ENCODE assay signal across 8 cellular contexts in the genomic region with DNA sequence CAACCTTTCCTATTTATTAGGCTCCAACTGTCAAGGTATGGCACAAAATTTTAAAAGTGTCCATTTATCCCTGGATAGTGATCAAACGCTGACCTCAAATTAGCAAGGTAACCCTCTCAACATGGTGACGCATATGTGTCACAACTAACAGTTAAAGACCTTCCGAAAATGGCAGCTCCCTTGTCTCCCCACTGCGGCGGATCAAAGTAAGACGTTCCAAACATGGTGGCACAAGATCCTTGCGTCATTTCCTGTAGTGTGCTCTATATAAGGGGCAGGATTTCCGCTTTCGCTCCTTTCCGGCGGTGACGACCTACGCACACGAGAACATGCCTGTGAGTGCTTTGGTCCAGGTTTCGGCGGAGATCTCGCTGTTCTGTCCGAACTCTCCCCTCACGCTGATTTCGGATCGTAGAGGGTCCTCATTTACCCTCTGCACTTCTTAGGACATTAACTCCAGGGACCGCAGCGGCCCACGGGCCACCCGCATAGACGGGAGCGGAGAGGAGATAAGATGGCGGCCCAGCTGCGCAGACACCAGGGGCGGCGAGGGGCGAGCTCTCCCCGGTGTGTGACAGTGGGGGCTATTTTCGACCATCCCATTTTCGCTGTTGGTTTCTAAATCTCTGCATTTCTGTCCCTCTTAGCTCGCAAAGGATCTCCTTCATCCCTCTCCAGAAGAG. TPM values are rescaled to one million over a fixed set of nuclear protein-coding genes. Genes with fewer than 3 reads are reported as not detected.
A peak's percentile ranks its signal among the peaks of the same experiment; 100 is the strongest.
DNase-seq lines count a peak whose midpoint lies in the region; ATAC-seq and TF ChIP-seq lines count a peak whose summit lies in the region.

A gene (plus strand): TSS at position 295 of the 683 bp plus-strand sequence. CDS start 35 bp downstream, at position 330.

- no peaks in the 10 kb centered on the region for H3K9me3 Mint-ChIP-seq in dendritic cell treated with granulocyte-macrophage colony-stimulating factor and Interleukin-4, amounts not matched to agents 40 ng/mL and 50 ng/mL, for 4 days

- no peaks in the 10 kb centered on the region for H3K36me3 ChIP-seq in BJ (ENCODE audit: control insufficient read depth, insufficient read depth, low read length)

- H3K27me3 ChIP-seq in BJ (ENCODE audit: control insufficient read depth, insufficient read depth, low read length): no peaks in the 10 kb centered on the region

- POLR2A ChIA-PET in BJ (lab: Charles Lee): interaction anchor here (0.6 to 1.4 kb wide), 10 partner anchors 9 to 542 kb away, joined by 3 to 11 read pairs (median 5); a partner anchor contains a TSS

- peaks cover 52% of the 10 kb centered on the region for H3K4me1 Mint-ChIP-seq in dendritic cell treated with granulocyte-macrophage colony-stimulating factor and Interleukin-4, amounts not matched to agents 40 ng/mL and 50 ng/mL, for 4 days (ENCODE audit: low read depth)

- H3K4me3 Mint-ChIP-seq in dendritic cell treated with granulocyte-macrophage colony-stimulating factor and Interleukin-4, amounts not matched to agents 40 ng/mL and 50 ng/mL, for 4 days: peak within 1 kb of the TSS; percentile 91

- DNase-seq in BJ (ENCODE audit: low read depth) (peak; percentile 86), NCI-H748 treated with DMSO at 0.1 percent for 48 hours (lab: John Stamatoyannopoulos, UW) (peak; percentile 97), left lobe of liver (ENCODE audit: low spot score) (peak; percentile 91)
- DNase-seq in activated CD4-positive, alpha-beta T cell treated with anti-CD3 and anti-CD28 coated beads, Interleukin-2, amount 50 U/mL, for 24 hours (ENCODE audit: low read depth in 1 of 2, low spot score in 1 of 2): peak; percentile 75 to 90
- peak; percentile 86 for DNase-seq in stimulated activated CD4-positive, alpha-beta T cell treated with anti-CD3 and anti-CD28 coated beads, Interleukin-2, amount 100 ng/mL, for 4 hours (ENCODE audit: low read depth)

- ATAC-seq in GM19324 (IDR thresholded peaks at IDR 0.05; ENCODE audit: low FRiP score, unreplicated experiment) (peak; percentile 88), HG03521 (IDR thresholded peaks at IDR 0.05; ENCODE audit: unreplicated experiment) (peak; percentile 74), left lobe of liver (peak; percentile 65)

- intact Hi-C loops in dendritic cell treated with granulocyte-macrophage colony-stimulating factor and Interleukin-4, amounts not matched to agents 40 ng/mL and 50 ng/mL, for 4 days (cut with micrococcal nuclease): loop anchor here (2.0 to 5.0 kb wide), 2 partner anchors 192 to 320 kb away; a partner anchor contains a TSS

- H3K4me3 ChIP-seq in BJ (ENCODE audit: low read depth, low read length): peak within 1 kb of the TSS; percentile 71

- CTCF ChIA-PET in BJ (lab: Yijun Ruan, JAX): interaction anchor here (0.6 to 2.3 kb wide), 8 partner anchors 23 to 946 kb away, joined by 3 to 9 read pairs (median 4); a partner anchor contains a TSS

- H3K27ac Mint-ChIP-seq in dendritic cell treated with granulocyte-macrophage colony-stimulating factor and Interleukin-4, amounts not matched to agents 40 ng/mL and 50 ng/mL, for 4 days: peak within 1 kb of the TSS; percentile 98

- peaks cover 51% of the 10 kb centered on the region for H3K36me3 Mint-ChIP-seq in dendritic cell treated with granulocyte-macrophage colony-stimulating factor and Interleukin-4, amounts not matched to agents 40 ng/mL and 50 ng/mL, for 4 days (ENCODE audit: low read depth)

- no peak for TF ChIP-seq CTCF in BJ (IDR thresholded peaks at IDR 0.05; ENCODE audit: insufficient read depth, low read depth, low read length)

- H3K27me3 Mint-ChIP-seq in dendritic cell treated with granulocyte-macrophage colony-stimulating factor and Interleukin-4, amounts not matched to agents 40 ng/mL and 50 ng/mL, for 4 days: no peaks in the 10 kb centered on the region

RNA-seq across cellular contexts. Expression of the gene that starts here (rescaled TPM):
- 8,584 and 9,070 TPM in 2 replicates for polyA plus RNA-seq in BJ (2011; rRNA removed)
- polyA minus RNA-seq in BJ (2011; rRNA and poly(A)+ RNA removed): 233 and 296 TPM in 2 replicates
- total RNA-seq in left lobe of liver: 409 TPM

Comparison
In these comparisons a context has a peak if more than half of its experiments do, and no peak if none do; other contexts are left out.
1. Peak in every context shown above with its lines: DNase-seq, ATAC-seq and H3K4me3 ChIP-seq.